ENCODE assay signal across 26 cellular contexts in genomic region chr2:121135168-121135853, GRCh38.
"Had no signal": no experiment of that assay in that cellular context is flagged by ENCODE, and none has a peak within 500 bp of the region (broad histone marks: within the 10 kb centered on the region; RNA-seq: fewer than 3 reads in every experiment).

No MANE protein-coding gene starts in this region.

- H3K36me3 Mint-ChIP-seq: activated naive CD8-positive, alpha-beta T cell treated with anti-CD3 and anti-CD28 coated beads, Interleukin-2, amount 10 ng/mL, durations not matched to agents 7 days and 5 days; immature natural killer cell; type B pancreatic cell had no signal

- H3K27ac Mint-ChIP-seq: activated CD4-positive, alpha-beta memory T cell treated with anti-CD3 and anti-CD28 coated beads, Interleukin-2, amount 10 ng/mL, durations not matched to agents 7 days and 5 days; activated CD4-positive, alpha-beta T cell treated with anti-CD3 and anti-CD28 coated beads, Interleukin-2, amount 10 ng/mL, durations not matched to agents 24 days and 14 days; activated naive CD4-positive, alpha-beta T cell treated with anti-CD3 and anti-CD28 coated beads for 36 hours; activated naive CD8-positive, alpha-beta T cell treated with anti-CD3 and anti-CD28 coated beads, Interleukin-2, amount 10 ng/mL, durations not matched to agents 7 days and 5 days; activated T-cell treated with anti-CD3 and anti-CD28 coated beads, Interleukin-2, amount 50 U/mL, for 72 hours; naive B cell; type B pancreatic cell had no signal

- DNase-seq: activated CD4-positive, alpha-beta memory T cell treated with anti-CD3 and anti-CD28 coated beads, Interleukin-2, amount 10 ng/mL, durations not matched to agents 7 days and 5 days; activated CD4-positive, alpha-beta T cell treated with anti-CD3 and anti-CD28 coated beads, Interleukin-2, amount 10 ng/mL, durations not matched to agents 24 days and 14 days; activated effector memory CD4-positive, alpha-beta T cell treated with Interleukin-2 at 50 U/mL for 16 hours; activated naive CD4-positive, alpha-beta T cell treated with anti-CD3 and anti-CD28 coated beads for 36 hours; activated naive CD8-positive, alpha-beta T cell treated with anti-CD3 and anti-CD28 coated beads, Interleukin-2, amount 10 ng/mL, durations not matched to agents 7 days and 5 days; activated T-cell treated with anti-CD3 and anti-CD28 coated beads, Interleukin-2, amount 50 U/mL, for 72 hours; amniotic stem cell; cerebellar nuclear complex; effector CD4-positive, alpha-beta T cell; glutamatergic neuron; immature natural killer cell; lower lobe of right lung; mesendoderm; naive B cell; ovary; spleen; stimulated activated CD4-positive, alpha-beta T cell treated with anti-CD3 and anti-CD28 coated beads, Interleukin-4, amount 100 ng/mL, for 1 hour; stimulated activated naive CD4-positive, alpha-beta T cell treated with Interleukin-2 at 50 U/mL for 16 hours; T1000 had no signal

- H3K4me1 Mint-ChIP-seq: activated CD4-positive, alpha-beta memory T cell treated with anti-CD3 and anti-CD28 coated beads, Interleukin-2, amount 10 ng/mL, durations not matched to agents 7 days and 5 days; activated CD4-positive, alpha-beta T cell treated with anti-CD3 and anti-CD28 coated beads, Interleukin-2, amount 10 ng/mL, durations not matched to agents 24 days and 14 days; activated naive CD8-positive, alpha-beta T cell treated with anti-CD3 and anti-CD28 coated beads, Interleukin-2, amount 10 ng/mL, durations not matched to agents 7 days and 5 days; immature natural killer cell had no signal

- H3K4me3 Mint-ChIP-seq: activated CD4-positive, alpha-beta memory T cell treated with anti-CD3 and anti-CD28 coated beads, Interleukin-2, amount 10 ng/mL, durations not matched to agents 7 days and 5 days; activated CD4-positive, alpha-beta T cell treated with anti-CD3 and anti-CD28 coated beads, Interleukin-2, amount 10 ng/mL, durations not matched to agents 24 days and 14 days; activated naive CD4-positive, alpha-beta T cell treated with anti-CD3 and anti-CD28 coated beads for 36 hours; activated naive CD8-positive, alpha-beta T cell treated with anti-CD3 and anti-CD28 coated beads, Interleukin-2, amount 10 ng/mL, durations not matched to agents 7 days and 5 days; activated T-cell treated with anti-CD3 and anti-CD28 coated beads, Interleukin-2, amount 50 U/mL, for 72 hours; immature natural killer cell; naive B cell; type B pancreatic cell had no signal

- H3K27me3 Mint-ChIP-seq: activated CD4-positive, alpha-beta T cell treated with anti-CD3 and anti-CD28 coated beads, Interleukin-2, amount 10 ng/mL, durations not matched to agents 24 days and 14 days had no signal

- H3K4me3 ChIP-seq: breast epithelium, hepatocyte, lower lobe of right lung, ovary, prostate gland, spleen, thoracic aorta, vagina had no signal

- H3K9me3 Mint-ChIP-seq: activated CD4-positive, alpha-beta memory T cell treated with anti-CD3 and anti-CD28 coated beads, Interleukin-2, amount 10 ng/mL, durations not matched to agents 7 days and 5 days; activated CD4-positive, alpha-beta T cell treated with anti-CD3 and anti-CD28 coated beads, Interleukin-2, amount 10 ng/mL, durations not matched to agents 24 days and 14 days; activated naive CD4-positive, alpha-beta T cell treated with anti-CD3 and anti-CD28 coated beads for 36 hours; activated naive CD8-positive, alpha-beta T cell treated with anti-CD3 and anti-CD28 coated beads, Interleukin-2, amount 10 ng/mL, durations not matched to agents 7 days and 5 days; immature natural killer cell; type B pancreatic cell had no signal

- ATAC-seq: activated T-cell treated with anti-CD3 and anti-CD28 coated beads, Interleukin-2, amount 50 U/mL, for 72 hours; left lobe of liver; lower lobe of right lung had no signal
